ENCODE assay signal across 23 cellular contexts in genomic region chr3:193317901-193318300, GRCh38.
"Had no signal": no experiment of that assay in that cellular context is flagged by ENCODE, and none has a peak within 500 bp of the region (broad histone marks: within the 10 kb centered on the region; RNA-seq: fewer than 3 reads in every experiment).

No MANE protein-coding gene starts in this region.

- H3K27me3 ChIP-seq: heart left ventricle, left lung, testis, vagina had no signal

- H3K9me3 ChIP-seq: heart left ventricle, left lung, testis, vagina had no signal

- H3K36me3 ChIP-seq: heart left ventricle, left lung, vagina, WERI-Rb-1 had no signal

- H3K27ac Mint-ChIP-seq: activated CD4-positive, alpha-beta T cell treated with anti-CD3 and anti-CD28 coated beads, Interleukin-2, amount 10 ng/mL, durations not matched to agents 7 days and 5 days; activated CD8-positive, alpha-beta memory T cell treated with anti-CD3 and anti-CD28 coated beads, Interleukin-2, amount 10 ng/mL, durations not matched to agents 7 days and 5 days; activated CD8-positive, alpha-beta T cell treated with anti-CD3 and anti-CD28 coated beads for 36 hours; activated naive CD4-positive, alpha-beta T cell treated with anti-CD3 and anti-CD28 coated beads, Interleukin-2, amount 50 U/mL, for 24 hours; activated T-helper 1 cell treated with anti-CD3 and anti-CD28 coated beads, Interleukin-12 subunit alpha, Interleukin-12 subunit beta, Interleukin-2, Interleukin-4 antibody, amounts not matched to agents 30 ng/mL and 10 ng/mL and 1 ng/mL, durations not matched to agents 14 hours and 24 hours and 36 hours; brain; naive thymus-derived CD8-positive, alpha-beta T cell; type B pancreatic cell had no signal

- H3K4me1 Mint-ChIP-seq: activated CD4-positive, alpha-beta T cell treated with anti-CD3 and anti-CD28 coated beads, Interleukin-2, amount 10 ng/mL, durations not matched to agents 7 days and 5 days; activated CD8-positive, alpha-beta memory T cell treated with anti-CD3 and anti-CD28 coated beads, Interleukin-2, amount 10 ng/mL, durations not matched to agents 7 days and 5 days; activated naive CD4-positive, alpha-beta T cell treated with anti-CD3 and anti-CD28 coated beads, Interleukin-2, amount 50 U/mL, for 24 hours; naive thymus-derived CD8-positive, alpha-beta T cell had no signal

- H3K36me3 Mint-ChIP-seq: activated CD8-positive, alpha-beta memory T cell treated with anti-CD3 and anti-CD28 coated beads, Interleukin-2, amount 10 ng/mL, durations not matched to agents 7 days and 5 days; activated naive CD4-positive, alpha-beta T cell treated with anti-CD3 and anti-CD28 coated beads, Interleukin-2, amount 50 U/mL, for 24 hours; brain; naive thymus-derived CD8-positive, alpha-beta T cell; type B pancreatic cell had no signal

- H3K4me3 Mint-ChIP-seq: activated CD4-positive, alpha-beta T cell treated with anti-CD3 and anti-CD28 coated beads, Interleukin-2, amount 10 ng/mL, durations not matched to agents 7 days and 5 days; activated CD8-positive, alpha-beta memory T cell treated with anti-CD3 and anti-CD28 coated beads, Interleukin-2, amount 10 ng/mL, durations not matched to agents 7 days and 5 days; activated CD8-positive, alpha-beta T cell treated with anti-CD3 and anti-CD28 coated beads for 36 hours; activated naive CD4-positive, alpha-beta T cell treated with anti-CD3 and anti-CD28 coated beads, Interleukin-2, amount 50 U/mL, for 24 hours; activated T-helper 1 cell treated with anti-CD3 and anti-CD28 coated beads, Interleukin-12 subunit alpha, Interleukin-12 subunit beta, Interleukin-2, Interleukin-4 antibody, amounts not matched to agents 30 ng/mL and 10 ng/mL and 1 ng/mL, durations not matched to agents 14 hours and 24 hours and 36 hours; brain; naive thymus-derived CD8-positive, alpha-beta T cell; type B pancreatic cell had no signal

- H3K4me3 ChIP-seq: heart left ventricle, left lung, lung, testis, vagina had no signal

- H3K4me1 ChIP-seq: heart left ventricle, left lung, testis, vagina had no signal

- H3K27ac ChIP-seq: epithelial cell of prostate, heart left ventricle, left lung, testis, vagina, WERI-Rb-1 had no signal

- H3K9me3 Mint-ChIP-seq: activated CD4-positive, alpha-beta T cell treated with anti-CD3 and anti-CD28 coated beads, Interleukin-2, amount 10 ng/mL, durations not matched to agents 7 days and 5 days; activated CD8-positive, alpha-beta T cell treated with anti-CD3 and anti-CD28 coated beads for 36 hours; activated naive CD4-positive, alpha-beta T cell treated with anti-CD3 and anti-CD28 coated beads, Interleukin-2, amount 50 U/mL, for 24 hours; activated T-helper 1 cell treated with anti-CD3 and anti-CD28 coated beads, Interleukin-12 subunit alpha, Interleukin-12 subunit beta, Interleukin-2, Interleukin-4 antibody, amounts not matched to agents 30 ng/mL and 10 ng/mL and 1 ng/mL, durations not matched to agents 14 hours and 24 hours and 36 hours; brain; naive thymus-derived CD8-positive, alpha-beta T cell; type B pancreatic cell had no signal

- ATAC-seq: activated CD8-positive, alpha-beta memory T cell treated with anti-CD3 and anti-CD28 coated beads, Interleukin-2, amount 10 ng/mL, durations not matched to agents 7 days and 5 days; activated CD8-positive, alpha-beta T cell treated with anti-CD3 and anti-CD28 coated beads for 36 hours; heart left ventricle; left lung; naive thymus-derived CD8-positive, alpha-beta T cell had no signal

- DNase-seq: activated CD4-positive, alpha-beta T cell treated with anti-CD3 and anti-CD28 coated beads, Interleukin-2, amount 10 ng/mL, durations not matched to agents 7 days and 5 days; activated CD4-positive, CD25-positive, alpha-beta regulatory T cell treated with anti-CD3 and anti-CD28 coated beads, Interleukin-2, amount 50 U/mL, for 72 hours; activated CD8-positive, alpha-beta memory T cell treated with anti-CD3 and anti-CD28 coated beads, Interleukin-2, amount 10 ng/mL, durations not matched to agents 7 days and 5 days; activated CD8-positive, alpha-beta T cell treated with anti-CD3 and anti-CD28 coated beads for 36 hours; activated gamma-delta T cell; aorta; heart left ventricle; islet precursor cell; left lung; naive thymus-derived CD8-positive, alpha-beta T cell; retina; stimulated activated CD4-positive, alpha-beta T cell treated with anti-CD3 and anti-CD28 coated beads, Interleukin-2, amount 100 ng/mL, for 48 hours; stimulated activated CD8-positive, alpha-beta memory T cell treated with anti-CD3 and anti-CD28 coated beads, Interleukin-4, amount 100 ng/mL, for 48 hours; stimulated activated naive CD4-positive, alpha-beta T cell; testis; WERI-Rb-1 had no signal
